In genomic region chr11:15754221-15754620, GRCh38 we compare ENCODE assay signal across 22 cellular contexts.
"Had no signal": no experiment of that assay in that cellular context is flagged by ENCODE, and none has a peak within 500 bp of the region (broad histone marks: within the 10 kb centered on the region; RNA-seq: fewer than 3 reads in every experiment).

No MANE protein-coding gene starts in this region.

- H3K36me3 Mint-ChIP-seq: naive thymus-derived CD4-positive, alpha-beta T cell; stimulated activated naive B cell treated with anti-CD40 and anti-IgM and Interleukin-4, amounts not matched to agents 10 μg/mL and 1 μg/mL and 100 μg/mL, for 72 hours had no signal

- H3K4me1 Mint-ChIP-seq: stimulated activated naive B cell treated with anti-CD40 and anti-IgM and Interleukin-4, amounts not matched to agents 10 μg/mL and 1 μg/mL and 100 μg/mL, for 72 hours had no signal

- H3K4me3 Mint-ChIP-seq: naive thymus-derived CD4-positive, alpha-beta T cell; natural killer cell treated with Interleukin-12 subunit alpha and Interleukin-12 subunit beta and Interleukin-15 and Interleukin-18, amount 100 ng/mL, for 72 hours; stimulated activated naive B cell treated with anti-CD40 and anti-IgM and Interleukin-4, amounts not matched to agents 10 μg/mL and 1 μg/mL and 100 μg/mL, for 72 hours had no signal

- H3K4me3 ChIP-seq: left ventricle myocardium inferior, lung, mucosa of descending colon, ovary, right atrium auricular region, right lobe of liver, stomach, testis, thyroid gland, transverse colon, upper lobe of right lung had no signal

- ATAC-seq: mucosa of descending colon; naive thymus-derived CD4-positive, alpha-beta T cell; natural killer cell treated with Interleukin-12 subunit alpha and Interleukin-12 subunit beta and Interleukin-15 and Interleukin-18, amount 100 ng/mL, for 72 hours; right lobe of liver; stimulated activated naive B cell treated with anti-CD40 and anti-IgM and Interleukin-4, amounts not matched to agents 10 μg/mL and 1 μg/mL and 100 μg/mL, for 72 hours; stimulated activated naive CD8-positive, alpha-beta T cell treated with anti-CD3 and anti-CD28 coated beads, Interleukin-15, Interleukin-2, amounts not matched to agents 100 U/mL and 50 U/mL, for 24 hours; upper lobe of right lung had no signal

- H3K27ac Mint-ChIP-seq: naive thymus-derived CD4-positive, alpha-beta T cell; natural killer cell treated with Interleukin-12 subunit alpha and Interleukin-12 subunit beta and Interleukin-15 and Interleukin-18, amount 100 ng/mL, for 72 hours; progenitor cell of endocrine pancreas; stimulated activated naive B cell treated with anti-CD40 and anti-IgM and Interleukin-4, amounts not matched to agents 10 μg/mL and 1 μg/mL and 100 μg/mL, for 72 hours had no signal

- DNase-seq: islet precursor cell; left ventricle myocardium inferior; midbrain; mucosa of descending colon; naive thymus-derived CD4-positive, alpha-beta T cell; ovary; right lobe of liver; stimulated activated CD4-positive, alpha-beta T cell treated with anti-CD3 and anti-CD28 coated beads, Interleukin-12 subunit alpha, Interleukin-12 subunit beta, amount 100 ng/mL, for 4 hours; stimulated activated CD4-positive, alpha-beta T cell treated with anti-CD3 and anti-CD28 coated beads, Interleukin-15, amount 100 ng/mL, for 24 hours; stimulated activated CD4-positive, alpha-beta T cell treated with anti-CD3 and anti-CD28 coated beads, Interleukin-2, amount 100 ng/mL, for 24 hours; stimulated activated CD4-positive, alpha-beta T cell treated with anti-CD3 and anti-CD28 coated beads, Interleukin-4, amount 100 ng/mL, for 1 hour; stimulated activated naive B cell treated with anti-CD40 and anti-IgM and Interleukin-4, amounts not matched to agents 10 μg/mL and 1 μg/mL and 100 μg/mL, for 72 hours; stimulated activated naive CD8-positive, alpha-beta T cell treated with anti-CD3 and anti-CD28 coated beads, Interleukin-15, Interleukin-2, amounts not matched to agents 100 U/mL and 50 U/mL, for 24 hours; stomach; testis; thyroid gland; transverse colon; upper lobe of right lung had no signal

- H3K9me3 ChIP-seq: mucosa of descending colon, ovary, right lobe of liver, stomach, testis, thyroid gland, transverse colon, upper lobe of right lung had no signal

- H3K4me1 ChIP-seq: left ventricle myocardium inferior, right atrium auricular region, right lobe of liver, stomach, testis, transverse colon, upper lobe of right lung had no signal

- H3K36me3 ChIP-seq: left ventricle myocardium inferior, ovary, right atrium auricular region, right lobe of liver, stomach, thyroid gland, transverse colon, upper lobe of right lung had no signal

- H3K27me3 ChIP-seq: ovary, right atrium auricular region, right lobe of liver, stomach, testis, thyroid gland, transverse colon, upper lobe of right lung had no signal

- H3K27ac ChIP-seq: left ventricle myocardium inferior, ovary, right atrium auricular region, right lobe of liver, stomach, testis, thyroid gland, transverse colon, upper lobe of right lung had no signal
